In the genomic region with DNA sequence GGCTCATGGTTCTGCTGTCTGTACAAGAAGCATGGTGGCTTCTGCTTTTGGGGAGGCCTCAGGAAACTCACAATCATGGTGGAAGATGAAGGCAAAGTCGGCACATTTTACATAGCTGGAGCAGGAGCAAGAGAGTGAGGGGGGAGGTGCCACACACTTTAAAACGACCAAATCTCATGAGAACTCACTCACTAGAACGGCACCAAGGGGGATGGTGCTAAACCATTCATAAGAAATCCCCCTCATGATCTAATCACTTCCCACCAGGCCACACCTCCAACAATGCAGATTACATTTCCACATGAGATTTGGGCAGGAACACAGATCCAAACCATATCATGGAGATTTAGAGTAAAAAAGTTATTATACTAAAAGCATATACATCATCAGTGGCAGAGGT, we compare ENCODE assay signal across 13 cellular contexts. TPM values are rescaled to one million over a fixed set of nuclear protein-coding genes. Genes with fewer than 3 reads are reported as not detected.
DNase-seq lines count a peak whose midpoint lies in the region; ATAC-seq, FAIRE-seq and TF ChIP-seq lines count a peak whose summit lies in the region.
"Had no signal": no experiment of that assay in that cellular context is flagged by ENCODE, and none has a peak within 500 bp of the region (broad histone marks: within the 10 kb centered on the region; RNA-seq: fewer than 3 reads in every experiment).

No MANE protein-coding gene starts in this region.

- no peaks in the 10 kb centered on the region for H3K36me3 Mint-ChIP-seq in progenitor cell of endocrine pancreas (ENCODE audit: insufficient read depth)

- CTCF ChIA-PET in RWPE1 (lab: Yijun Ruan, JAX), result interaction anchor here (0.6 kb wide), 1 partner anchor 11 kb away, joined by 3 read pairs; no protein-coding TSS in a partner anchor

- no peak for DNase-seq in GM12892 (ENCODE audit: insufficient read length)
- DNase-seq in activated T-cell treated with anti-CD3 and anti-CD28 coated beads, Interleukin-2, amount 50 U/mL, for 48 hours, result peak; percentile 19 to 25
- DNase-seq in tibial nerve (ENCODE audit: low spot score in 2 of 2), result no peak
- DNase-seq in progenitor cell of endocrine pancreas (ENCODE audit: low spot score, unreplicated experiment), result no peak
- DNase-seq in epidermal melanocyte (ENCODE audit: insufficient read length, low spot score), result no peak
- no peak for DNase-seq in RWPE1 (ENCODE audit: low spot score)
- DNase-seq: heart right ventricle, testis had no signal

- POLR2A ChIA-PET in RWPE1 (lab: Yijun Ruan, JAX; ENCODE audit: low non-redundant PET), result no interaction called here

- no peak for TF ChIP-seq POLR2A in GM12892 (IDR thresholded peaks at IDR 0.05; ENCODE audit: low read depth, low read length)
- TF ChIP-seq POLR2A in tibial nerve (IDR thresholded peaks at IDR 0.05), result no peak

- no peak overlapping the region for H3K27ac Mint-ChIP-seq in progenitor cell of endocrine pancreas

- 69 to 77% methylated on average over 3 of the region's 3 CpGs for WGBS in tibial nerve, 2 donors

- H3K4me3 ChIP-seq in tibial nerve, result no peak overlapping the region
- H3K4me3 ChIP-seq: testis had no signal

- TF ChIP-seq EP300 in tibial nerve (IDR thresholded peaks at IDR 0.05), result no peak

- no peaks in the 10 kb centered on the region for H3K4me1 Mint-ChIP-seq in progenitor cell of endocrine pancreas (ENCODE audit: low read depth)

- no peaks in the 10 kb centered on the region for H3K36me3 ChIP-seq in tibial nerve
- H3K36me3 ChIP-seq: heart right ventricle had no signal

- no peak overlapping the region for H3K4me3 Mint-ChIP-seq in progenitor cell of endocrine pancreas (ENCODE audit: low read depth)

- ATAC-seq in GM21367 (IDR thresholded peaks at IDR 0.05; ENCODE audit: unreplicated experiment) (peak; percentile 5), HG03103 (IDR thresholded peaks at IDR 0.05; ENCODE audit: low read depth, unreplicated experiment) (peak; percentile 4)
- ATAC-seq: heart right ventricle, Panc1 had no signal

- H3K27ac ChIP-seq in tibial nerve (no peak overlapping the region), RWPE1 (no peak overlapping the region)
- H3K27ac ChIP-seq: testis had no signal

- FAIRE-seq in GM12892 (lab: Jason Lieb, UNC), result peak; percentile 76

- H3K9me3 Mint-ChIP-seq in progenitor cell of endocrine pancreas (ENCODE audit: low read depth), result no peaks in the 10 kb centered on the region

- H3K9me3 ChIP-seq in tibial nerve, result no peaks in the 10 kb centered on the region
- H3K9me3 ChIP-seq: heart right ventricle, testis had no signal

- peaks cover 7% of the 10 kb centered on the region for H3K27me3 Mint-ChIP-seq in progenitor cell of endocrine pancreas

- TF ChIP-seq CTCF in tibial nerve (IDR thresholded peaks at IDR 0.05), result no peak
- TF ChIP-seq CTCF in progenitor cell of endocrine pancreas (IDR thresholded peaks at IDR 0.05; ENCODE audit: unreplicated experiment), result no peak
- no peak for TF ChIP-seq CTCF in RWPE1 (conservative IDR thresholded peaks at IDR 0.05; ENCODE audit: low read depth)

- H3K27me3 ChIP-seq in tibial nerve, result peaks cover 0 to 11% of the 10 kb centered on the region in 2 donors
- H3K27me3 ChIP-seq: testis had no signal

- H3K4me1 ChIP-seq in tibial nerve, result no peaks in the 10 kb centered on the region
- H3K4me1 ChIP-seq: testis had no signal

RNA-seq across cellular contexts. Expression of gene LEMD3, which starts 13.6 kb away (rescaled TPM):
- 10.2 TPM for polyA plus RNA-seq in GM12892 (2012; ENCODE audit: missing spikeins)
- total RNA-seq in tibial nerve (10 to 100 TPM; 38.3 to 57.3 (median 50.3) TPM), progenitor cell of endocrine pancreas (38.9 and 40.2 TPM in 2 replicates)

RNA-seq across cellular contexts. Expression of gene WIF1, which starts 34.7 kb away (rescaled TPM):
- polyA plus RNA-seq in GM12892 (2012; ENCODE audit: missing spikeins), result not detected
- not detected for total RNA-seq in tibial nerve
- total RNA-seq in progenitor cell of endocrine pancreas, result 0.22 and 0.31 TPM in 2 replicates
- total RNA-seq: chondrocyte, heart right ventricle, MCF 10A had no signal

Comparison
In these comparisons a context has a peak if more than half of its experiments do, and no peak if none do; other contexts are left out.
1. DNase-seq: peak in activated T-cell treated with anti-CD3 and anti-CD28 coated beads, Interleukin-2, amount 50 U/mL, for 48 hours (2 of 2); none in GM12892 (single experiment), tibial nerve (0 of 2), progenitor cell of endocrine pancreas (single experiment), epidermal melanocyte (single experiment) and RWPE1 (single experiment).